ENCODE assay signal across 1 cellular context in genomic region chr10:102422586-102423129, GRCh38.
TF ChIP-seq lines count a peak whose summit lies in the region.

No MANE protein-coding gene starts in this region.

TF ChIP-seq in HepG2, 621 proteins besides CTCF, POLR2A, EP300 and RAD21 (continued from another document and continues in another):
- TF ChIP-seq, protein P1, sequence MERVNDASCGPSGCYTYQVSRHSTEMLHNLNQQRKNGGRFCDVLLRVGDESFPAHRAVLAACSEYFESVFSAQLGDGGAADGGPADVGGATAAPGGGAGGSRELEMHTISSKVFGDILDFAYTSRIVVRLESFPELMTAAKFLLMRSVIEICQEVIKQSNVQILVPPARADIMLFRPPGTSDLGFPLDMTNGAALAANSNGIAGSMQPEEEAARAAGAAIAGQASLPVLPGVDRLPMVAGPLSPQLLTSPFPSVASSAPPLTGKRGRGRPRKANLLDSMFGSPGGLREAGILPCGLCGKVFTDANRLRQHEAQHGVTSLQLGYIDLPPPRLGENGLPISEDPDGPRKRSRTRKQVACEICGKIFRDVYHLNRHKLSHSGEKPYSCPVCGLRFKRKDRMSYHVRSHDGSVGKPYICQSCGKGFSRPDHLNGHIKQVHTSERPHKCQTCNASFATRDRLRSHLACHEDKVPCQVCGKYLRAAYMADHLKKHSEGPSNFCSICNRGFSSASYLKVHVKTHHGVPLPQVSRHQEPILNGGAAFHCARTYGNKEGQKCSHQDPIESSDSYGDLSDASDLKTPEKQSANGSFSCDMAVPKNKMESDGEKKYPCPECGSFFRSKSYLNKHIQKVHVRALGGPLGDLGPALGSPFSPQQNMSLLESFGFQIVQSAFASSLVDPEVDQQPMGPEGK (CRISPR knock-in tag; IDR thresholded peaks at IDR 0.05): peak; percentile 78
- TF ChIP-seq ZNF12 (CRISPR knock-in tag; IDR thresholded peaks at IDR 0.05) (0 out of 2 replicates have a peak, but pooled peaks have one; percentile 58), FOXA3 (CRISPR knock-in tag; IDR thresholded peaks at IDR 0.05) (peak; percentile 39; the same call in 1 of the 2 replicates), NFAT5 (CRISPR knock-in tag; IDR thresholded peaks at IDR 0.05) (0 out of 2 replicates have a peak, but pooled peaks have one; percentile 78), PCBP2 (optimal IDR thresholded peaks at IDR 0.05; ENCODE audit: low read depth, low read length, poor library complexity, severe bottlenecking) (no peak), NR2F2 (IDR thresholded peaks at IDR 0.05; ENCODE audit: borderline replicate concordance, low read depth) (peak; percentile 14; the same call in 1 of the 2 replicates), JUNB (CRISPR knock-in tag; IDR thresholded peaks at IDR 0.05; ENCODE audit: borderline replicate concordance) (no peak), SALL2 (CRISPR knock-in tag; IDR thresholded peaks at IDR 0.05) (peak; percentile 85), ZNF264 (CRISPR knock-in tag; IDR thresholded peaks at IDR 0.05) (0 out of 2 replicates have a peak, but pooled peaks have one; percentile 60), MTERF4 (CRISPR knock-in tag; IDR thresholded peaks at IDR 0.05) (no peak; the same call in 1 of the 2 replicates), ADNP (CRISPR knock-in tag; IDR thresholded peaks at IDR 0.05) (no peak), NCOA2 (CRISPR knock-in tag; IDR thresholded peaks at IDR 0.05) (peak; percentile 67), SAP130 (CRISPR knock-in tag; IDR thresholded peaks at IDR 0.05; ENCODE audit: low read depth) (peak; percentile 93), ZNF788 (CRISPR knock-in tag; IDR thresholded peaks at IDR 0.05; ENCODE audit: borderline replicate concordance) (peak; percentile 91; the same call in 1 of the 2 replicates), DNMT3B (CRISPR knock-in tag; conservative IDR thresholded peaks at IDR 0.05) (no peak), SALL1 (CRISPR knock-in tag; IDR thresholded peaks at IDR 0.05) (peak; percentile 90), HOXA7 (CRISPR knock-in tag; IDR thresholded peaks at IDR 0.05) (no peak), ZNF713 (CRISPR knock-in tag; IDR thresholded peaks at IDR 0.05) (no peak), MATR3 (CRISPR knock-in tag; IDR thresholded peaks at IDR 0.05) (no peak), RFX1 (IDR thresholded peaks at IDR 0.05) (no peak), NR1H2 (CRISPR knock-in tag; IDR thresholded peaks at IDR 0.05; ENCODE audit: borderline replicate concordance, low read depth) (peak; percentile 44; the same call in 1 of the 2 replicates), SMAD1 (CRISPR knock-in tag; IDR thresholded peaks at IDR 0.05; ENCODE audit: borderline replicate concordance, low read depth) (peak; percentile 85; the same call in 1 of the 2 replicates), ZNF775 (CRISPR knock-in tag; IDR thresholded peaks at IDR 0.05; ENCODE audit: borderline replicate concordance) (no peak), KLF12 (CRISPR knock-in tag; IDR thresholded peaks at IDR 0.05; ENCODE audit: borderline replicate concordance) (peak; percentile 78; the same call in 1 of the 2 replicates), MZF1 (CRISPR knock-in tag; IDR thresholded peaks at IDR 0.05; ENCODE audit: borderline replicate concordance) (0 out of 2 replicates have a peak, but pooled peaks have one; percentile 51), RNF219 (CRISPR knock-in tag; IDR thresholded peaks at IDR 0.05) (no peak), SOX5 (CRISPR knock-in tag; IDR thresholded peaks at IDR 0.05; ENCODE audit: borderline replicate concordance) (no peak; the same call in 1 of the 2 replicates), ZBTB1 (CRISPR knock-in tag; IDR thresholded peaks at IDR 0.05; ENCODE audit: borderline replicate concordance) (no peak), KDM2A (CRISPR knock-in tag; IDR thresholded peaks at IDR 0.05; ENCODE audit: borderline replicate concordance, low read depth) (peak; percentile 98), MEIS2 (CRISPR knock-in tag; IDR thresholded peaks at IDR 0.05) (peak; percentile 21; the same call in 1 of the 2 replicates), ZNF468 (CRISPR knock-in tag; IDR thresholded peaks at IDR 0.05) (no peak), ZSCAN31 (CRISPR knock-in tag; IDR thresholded peaks at IDR 0.05; ENCODE audit: low read depth) (peak; percentile 76; the same call in 1 of the 2 replicates), KLF6 (CRISPR knock-in tag; IDR thresholded peaks at IDR 0.05) (peak; percentile 88), JDP2 (CRISPR knock-in tag; IDR thresholded peaks at IDR 0.05; ENCODE audit: borderline replicate concordance) (no peak)
- TF ChIP-seq, protein P2, sequence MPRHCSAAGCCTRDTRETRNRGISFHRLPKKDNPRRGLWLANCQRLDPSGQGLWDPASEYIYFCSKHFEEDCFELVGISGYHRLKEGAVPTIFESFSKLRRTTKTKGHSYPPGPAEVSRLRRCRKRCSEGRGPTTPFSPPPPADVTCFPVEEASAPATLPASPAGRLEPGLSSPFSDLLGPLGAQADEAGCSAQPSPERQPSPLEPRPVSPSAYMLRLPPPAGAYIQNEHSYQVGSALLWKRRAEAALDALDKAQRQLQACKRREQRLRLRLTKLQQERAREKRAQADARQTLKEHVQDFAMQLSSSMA (CRISPR knock-in tag; IDR thresholded peaks at IDR 0.05): peak; percentile 72; the same call in 1 of the 2 replicates
- TF ChIP-seq, protein P3, sequence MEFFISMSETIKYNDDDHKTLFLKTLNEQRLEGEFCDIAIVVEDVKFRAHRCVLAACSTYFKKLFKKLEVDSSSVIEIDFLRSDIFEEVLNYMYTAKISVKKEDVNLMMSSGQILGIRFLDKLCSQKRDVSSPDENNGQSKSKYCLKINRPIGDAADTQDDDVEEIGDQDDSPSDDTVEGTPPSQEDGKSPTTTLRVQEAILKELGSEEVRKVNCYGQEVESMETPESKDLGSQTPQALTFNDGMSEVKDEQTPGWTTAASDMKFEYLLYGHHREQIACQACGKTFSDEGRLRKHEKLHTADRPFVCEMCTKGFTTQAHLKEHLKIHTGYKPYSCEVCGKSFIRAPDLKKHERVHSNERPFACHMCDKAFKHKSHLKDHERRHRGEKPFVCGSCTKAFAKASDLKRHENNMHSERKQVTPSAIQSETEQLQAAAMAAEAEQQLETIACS (CRISPR knock-in tag; IDR thresholded peaks at IDR 0.05): peak; percentile 80
- TF ChIP-seq, protein P4, sequence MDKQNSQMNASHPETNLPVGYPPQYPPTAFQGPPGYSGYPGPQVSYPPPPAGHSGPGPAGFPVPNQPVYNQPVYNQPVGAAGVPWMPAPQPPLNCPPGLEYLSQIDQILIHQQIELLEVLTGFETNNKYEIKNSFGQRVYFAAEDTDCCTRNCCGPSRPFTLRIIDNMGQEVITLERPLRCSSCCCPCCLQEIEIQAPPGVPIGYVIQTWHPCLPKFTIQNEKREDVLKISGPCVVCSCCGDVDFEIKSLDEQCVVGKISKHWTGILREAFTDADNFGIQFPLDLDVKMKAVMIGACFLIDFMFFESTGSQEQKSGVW (CRISPR knock-in tag; IDR thresholded peaks at IDR 0.05; ENCODE audit: borderline replicate concordance): no peak
- TF ChIP-seq, protein P5, sequence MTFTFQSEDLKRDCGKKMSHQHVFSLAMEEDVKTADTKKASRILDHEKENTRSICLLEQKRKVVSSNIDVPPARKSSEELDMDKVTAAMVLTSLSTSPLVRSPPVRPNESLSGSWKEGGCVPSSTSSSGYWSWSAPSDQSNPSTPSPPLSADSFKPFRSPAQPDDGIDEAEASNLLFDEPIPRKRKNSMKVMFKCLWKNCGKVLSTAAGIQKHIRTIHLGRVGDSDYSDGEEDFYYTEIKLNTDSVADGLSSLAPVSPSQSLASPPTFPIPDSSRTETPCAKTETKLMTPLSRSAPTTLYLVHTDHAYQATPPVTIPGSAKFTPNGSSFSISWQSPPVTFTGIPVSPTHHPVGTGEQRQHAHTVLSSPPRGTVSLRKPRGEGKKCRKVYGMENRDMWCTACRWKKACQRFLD (CRISPR knock-in tag; IDR thresholded peaks at IDR 0.05; ENCODE audit: borderline replicate concordance): peak; percentile 58; the same call in 1 of the 2 replicates
- TF ChIP-seq, protein P6, sequence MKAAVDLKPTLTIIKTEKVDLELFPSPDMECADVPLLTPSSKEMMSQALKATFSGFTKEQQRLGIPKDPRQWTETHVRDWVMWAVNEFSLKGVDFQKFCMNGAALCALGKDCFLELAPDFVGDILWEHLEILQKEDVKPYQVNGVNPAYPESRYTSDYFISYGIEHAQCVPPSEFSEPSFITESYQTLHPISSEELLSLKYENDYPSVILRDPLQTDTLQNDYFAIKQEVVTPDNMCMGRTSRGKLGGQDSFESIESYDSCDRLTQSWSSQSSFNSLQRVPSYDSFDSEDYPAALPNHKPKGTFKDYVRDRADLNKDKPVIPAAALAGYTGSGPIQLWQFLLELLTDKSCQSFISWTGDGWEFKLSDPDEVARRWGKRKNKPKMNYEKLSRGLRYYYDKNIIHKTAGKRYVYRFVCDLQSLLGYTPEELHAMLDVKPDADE (CRISPR knock-in tag; IDR thresholded peaks at IDR 0.05): no peak
- TF ChIP-seq, protein P7, sequence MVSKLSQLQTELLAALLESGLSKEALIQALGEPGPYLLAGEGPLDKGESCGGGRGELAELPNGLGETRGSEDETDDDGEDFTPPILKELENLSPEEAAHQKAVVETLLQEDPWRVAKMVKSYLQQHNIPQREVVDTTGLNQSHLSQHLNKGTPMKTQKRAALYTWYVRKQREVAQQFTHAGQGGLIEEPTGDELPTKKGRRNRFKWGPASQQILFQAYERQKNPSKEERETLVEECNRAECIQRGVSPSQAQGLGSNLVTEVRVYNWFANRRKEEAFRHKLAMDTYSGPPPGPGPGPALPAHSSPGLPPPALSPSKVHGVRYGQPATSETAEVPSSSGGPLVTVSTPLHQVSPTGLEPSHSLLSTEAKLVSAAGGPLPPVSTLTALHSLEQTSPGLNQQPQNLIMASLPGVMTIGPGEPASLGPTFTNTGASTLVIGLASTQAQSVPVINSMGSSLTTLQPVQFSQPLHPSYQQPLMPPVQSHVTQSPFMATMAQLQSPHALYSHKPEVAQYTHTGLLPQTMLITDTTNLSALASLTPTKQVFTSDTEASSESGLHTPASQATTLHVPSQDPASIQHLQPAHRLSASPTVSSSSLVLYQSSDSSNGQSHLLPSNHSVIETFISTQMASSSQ (IDR thresholded peaks at IDR 0.05; ENCODE audit: low read depth): no peak
- TF ChIP-seq, protein P7 (CRISPR knock-in tag; IDR thresholded peaks at IDR 0.05; ENCODE audit: borderline replicate concordance): peak; percentile 73; the same call in 1 of the 2 replicates
